Comparison of ENCODE assay signal across 10 cellular contexts in the genomic region with DNA sequence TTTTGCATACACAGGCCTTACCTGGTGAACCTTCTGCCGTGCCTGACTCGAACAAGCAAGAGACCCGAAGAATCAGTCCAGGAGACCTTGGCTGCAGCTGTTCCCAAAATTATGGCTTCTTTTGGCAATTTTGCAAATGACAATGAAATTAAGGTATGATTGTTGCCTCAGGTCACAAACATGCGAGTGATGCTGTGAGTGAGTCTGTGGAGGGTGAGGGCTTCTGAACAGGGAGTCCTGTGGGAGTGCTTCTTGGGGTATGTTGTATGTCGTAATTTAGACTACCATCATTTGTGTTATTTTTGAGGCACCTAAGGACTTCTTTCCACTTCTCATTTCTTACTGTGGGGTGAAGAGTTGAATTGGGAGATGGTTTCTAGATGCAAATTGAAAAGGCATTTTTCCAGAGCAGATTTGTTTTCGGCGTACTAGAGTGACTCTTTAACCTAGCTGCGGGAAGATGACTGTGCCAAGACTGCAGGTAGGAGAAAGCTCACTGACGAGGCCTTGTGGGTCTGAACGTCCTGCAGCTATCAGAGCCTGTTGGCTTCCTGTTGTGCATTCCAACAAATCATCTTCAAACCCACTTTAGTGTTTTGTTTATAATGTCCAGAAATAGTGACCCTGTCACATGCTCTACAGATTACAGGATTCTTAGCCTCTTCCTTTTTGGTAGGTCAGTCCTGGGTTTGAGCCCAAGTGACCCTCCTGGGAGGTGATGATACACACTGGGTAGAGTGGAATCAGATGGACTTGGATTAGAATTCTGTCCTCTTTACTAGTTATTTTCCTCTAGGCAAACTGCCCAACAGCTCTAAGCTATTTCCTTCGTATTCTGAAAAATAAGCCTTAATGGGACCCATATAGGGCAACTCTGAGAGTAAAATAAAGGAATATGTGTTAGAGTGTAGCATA. TPM values are rescaled to one million over a fixed set of nuclear protein-coding genes. Genes with fewer than 3 reads are reported as not detected.
DNase-seq lines count a peak whose midpoint lies in the region; TF ChIP-seq lines count a peak whose summit lies in the region.
"Had no signal": no experiment of that assay in that cellular context is flagged by ENCODE, and none has a peak within 500 bp of the region (broad histone marks: within the 10 kb centered on the region; RNA-seq: fewer than 3 reads in every experiment).

No MANE protein-coding gene starts in this region.

- H3K79me1 ChIP-seq in neuronal stem cell (ENCODE audit: low read depth, low read length): peaks cover 2% of the 10 kb centered on the region

- H3K9ac ChIP-seq in skeletal muscle tissue (ENCODE audit: low read depth in 1 of 3, low read length in 3 of 3): peak overlapping the region in 1 of 3 donors; percentile 55
- H3K9ac ChIP-seq in neuronal stem cell (ENCODE audit: low read depth, low read length, poor library complexity): no peak overlapping the region

- H3K27ac ChIP-seq in brain microvascular endothelial cell (peak overlapping the region; percentile 57), right atrium auricular region (peak overlapping the region; percentile 57 to 69), skeletal muscle tissue (ENCODE audit: low read depth, low read length) (peak overlapping the region; percentile 31), neuronal stem cell (replicated peaks; ENCODE audit: low read length) (no peak overlapping the region)

- peak; percentile 66 for DNase-seq in EH (ENCODE audit: low read depth)
- DNase-seq in brain microvascular endothelial cell: no peak
- no peak for DNase-seq in right atrium auricular region (ENCODE audit: low spot score)
- DNase-seq in stimulated activated CD4-positive, alpha-beta T cell treated with anti-CD3 and anti-CD28 coated beads, Interleukin-12 subunit alpha, Interleukin-12 subunit beta, amount 100 ng/mL, for 4 hours: no peak
- DNase-seq in neuronal stem cell (ENCODE audit: low spot score): no peak
- no peak for DNase-seq in activated CD8-positive, alpha-beta memory T cell treated with anti-CD3 and anti-CD28 coated beads, Interleukin-2, amount 50 U/mL, for 4 hours
- DNase-seq in NCI-H82 (lab: John Stamatoyannopoulos, UW): no peak

- H2BK120ac ChIP-seq in neuronal stem cell (ENCODE audit: low read depth, low read length): no peak overlapping the region

- H2AFZ ChIP-seq in neuronal stem cell (ENCODE audit: low read length): no peak overlapping the region

- no peak overlapping the region for H2AK5ac ChIP-seq in neuronal stem cell (ENCODE audit: low read depth, low read length)

- peaks cover 0 to 35% of the 10 kb centered on the region in 2 donors for H3K4me1 ChIP-seq in right atrium auricular region
- H3K4me1 ChIP-seq in skeletal muscle tissue (ENCODE audit: control insufficient read depth in 3 of 3, insufficient read depth in 3 of 3, low read length in 3 of 3): peaks cover 26 to 28% (median 27%) of the 10 kb centered on the region in 3 donors
- H3K4me1 ChIP-seq in neuronal stem cell (ENCODE audit: control insufficient read depth in 2 of 2, insufficient read depth in 1 of 2, low read depth in 1 of 2, low read length in 2 of 2): no peaks in the 10 kb centered on the region

- no peak overlapping the region for H3K14ac ChIP-seq in neuronal stem cell (ENCODE audit: low read length)

- H3K36me3 ChIP-seq in brain microvascular endothelial cell (replicated peaks) (peaks cover 10% of the 10 kb centered on the region), right atrium auricular region (peaks cover 4% of the 10 kb centered on the region), skeletal muscle tissue (ENCODE audit: control insufficient read depth in 3 of 3, insufficient read depth in 3 of 3, low read length in 3 of 3) (peaks cover 6 to 35% (median 18%) of the 10 kb centered on the region in 3 donors), neuronal stem cell (replicated peaks in 1 of 2; ENCODE audit: control insufficient read depth in 2 of 2, insufficient read depth in 2 of 2, low read length in 2 of 2) (peaks cover 24 to 91% of the 10 kb centered on the region in 2 donors)

- no peak overlapping the region for H3K23ac ChIP-seq in neuronal stem cell (ENCODE audit: low read depth, low read length, poor library complexity)

- in situ Hi-C loops in brain microvascular endothelial cell (cut with HindIII; ENCODE audit: low pct_ligation_motif_present, low sequenced_read_pairs): no loop called here

- no peak overlapping the region for H3K4me2 ChIP-seq in neuronal stem cell (ENCODE audit: insufficient read depth, low read length, poor library complexity, severe bottlenecking)

- H3K27me3 ChIP-seq in brain microvascular endothelial cell (replicated peaks) (no peaks in the 10 kb centered on the region), right atrium auricular region (no peaks in the 10 kb centered on the region), skeletal muscle tissue (ENCODE audit: control insufficient read depth in 3 of 3, insufficient read depth in 3 of 3, low read length in 3 of 3) (no peaks in the 10 kb centered on the region), neuronal stem cell (ENCODE audit: control insufficient read depth in 3 of 3, insufficient read depth in 3 of 3, low read depth in 1 of 3, low read length in 3 of 3) (no peaks in the 10 kb centered on the region)

- no peak overlapping the region for H3K4ac ChIP-seq in neuronal stem cell (ENCODE audit: low read length)

- TF ChIP-seq CTCF in brain microvascular endothelial cell (IDR thresholded peaks at IDR 0.05; ENCODE audit: low read depth, low read length, missing control alignments) (no peak), right atrium auricular region (IDR thresholded peaks at IDR 0.05) (no peak)

- no peaks in the 10 kb centered on the region for H3K9me3 ChIP-seq in right atrium auricular region
- no peaks in the 10 kb centered on the region for H3K9me3 ChIP-seq in skeletal muscle tissue (ENCODE audit: control insufficient read depth in 3 of 3, low read length in 3 of 3)
- no peaks in the 10 kb centered on the region for H3K9me3 ChIP-seq in neuronal stem cell (replicated peaks in 1 of 2; ENCODE audit: control insufficient read depth in 2 of 2, insufficient read depth in 1 of 2, low read depth in 1 of 2, low read length in 2 of 2)

- no peak overlapping the region for H2BK5ac ChIP-seq in neuronal stem cell (ENCODE audit: low read length)

- H3K4me3 ChIP-seq in brain microvascular endothelial cell (ENCODE audit: low read depth, low read length): no peak overlapping the region
- H3K4me3 ChIP-seq in right atrium auricular region: no peak overlapping the region
- H3K4me3 ChIP-seq in skeletal muscle tissue (ENCODE audit: low read length in 3 of 3): no peak overlapping the region
- H3K4me3 ChIP-seq in neuronal stem cell (ENCODE audit: low read length in 2 of 2): no peak overlapping the region

- H4K8ac ChIP-seq in neuronal stem cell (ENCODE audit: low read depth, low read length): no peak overlapping the region

- no peak overlapping the region for H2BK15ac ChIP-seq in neuronal stem cell (ENCODE audit: low read length)

- no peak overlapping the region for H4K91ac ChIP-seq in neuronal stem cell (ENCODE audit: low read depth, low read length, poor library complexity)

- WGBS in neuronal stem cell (ENCODE audit: extremely low coverage in 2 of 2, insufficient read length in 2 of 2, insufficient replicate concordance in 1 of 2), 2 donors: no CpG with 5 or more reads among the region's 11 CpGs

- no peak overlapping the region for H2BK12ac ChIP-seq in neuronal stem cell (ENCODE audit: low read length)

- no peak overlapping the region for H3K18ac ChIP-seq in neuronal stem cell (ENCODE audit: low read length)

RNA-seq across cellular contexts. Expression of a gene that starts 33.0 kb away (rescaled TPM):
- total RNA-seq in right atrium auricular region: 10 to 100 TPM; 18.1 to 30.5 TPM
- total RNA-seq in skeletal muscle tissue: 43.8 TPM
- 19.4 TPM for polyA plus RNA-seq in neuronal stem cell (2013, experiment 1 of 2)
- polyA plus RNA-seq in neuronal stem cell (2013, experiment 2 of 2): 20.0 TPM

RNA-seq across cellular contexts. Expression of a gene that starts 33.2 kb away (rescaled TPM):
- not detected for total RNA-seq in right atrium auricular region
- not detected for total RNA-seq in skeletal muscle tissue
- polyA plus RNA-seq in neuronal stem cell (2013, experiment 1 of 2): not detected
- not detected for polyA plus RNA-seq in neuronal stem cell (2013, experiment 2 of 2)
- total RNA-seq: epithelial cell of proximal tubule, renal cortical epithelial cell had no signal
